8 cellular contexts compared by ENCODE assay signal in the genomic region with DNA sequence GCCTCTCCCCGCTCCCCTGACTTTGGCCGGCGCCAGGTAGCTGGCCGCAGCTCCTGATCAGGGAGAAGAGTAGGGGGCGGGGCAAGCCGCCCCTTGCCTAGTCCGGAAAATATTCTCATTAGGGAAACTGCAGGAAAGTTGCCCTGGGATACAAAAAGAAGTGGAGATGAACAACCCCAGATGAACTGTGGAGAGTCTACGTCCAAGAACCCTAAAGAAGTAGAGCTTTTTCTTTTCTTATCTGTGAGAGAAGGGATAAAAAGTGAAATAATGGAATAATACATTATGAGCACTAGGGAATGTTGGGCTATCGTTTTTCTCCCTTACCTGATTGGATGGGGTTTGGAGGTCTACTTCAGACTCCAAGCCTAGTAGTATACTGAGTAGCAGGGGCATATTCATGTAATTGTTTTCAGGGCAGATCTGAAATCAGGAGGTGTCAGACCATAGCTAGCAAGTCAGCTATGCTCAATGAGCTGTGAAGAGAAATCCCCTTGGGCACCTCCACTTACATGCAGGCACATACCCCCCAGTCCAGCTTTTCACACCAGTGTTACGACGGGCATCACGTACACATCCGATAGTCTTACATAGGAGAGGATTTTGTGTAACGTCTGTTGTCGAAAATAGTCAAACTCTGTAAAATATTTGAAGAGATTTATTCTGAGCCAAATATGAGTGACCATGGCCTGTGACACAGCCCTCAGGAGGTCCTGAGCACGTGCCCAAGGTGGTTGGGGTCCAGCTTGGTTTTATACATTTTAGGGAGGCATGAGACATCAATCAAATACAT. TPM values are rescaled to one million over a fixed set of nuclear protein-coding genes. Genes with fewer than 3 reads are reported as not detected.
A peak's percentile ranks its signal among the peaks of the same experiment; 100 is the strongest.
DNase-seq lines count a peak whose midpoint lies in the region; ATAC-seq and TF ChIP-seq lines count a peak whose summit lies in the region.

No MANE protein-coding gene starts in this region.

- intact Hi-C loops in body of pancreas (cut with DNase I), result no loop called here

- peak overlapping the region; percentile 87 for H3K56ac ChIP-seq in mesendoderm (ENCODE audit: low read length)

- peak overlapping the region; percentile 81 for H3K18ac ChIP-seq in mesendoderm (ENCODE audit: low read length)

- H2AK5ac ChIP-seq in mesendoderm (ENCODE audit: low read length), result no peak overlapping the region

- no peak for ATAC-seq in body of pancreas

- no peaks in the 10 kb centered on the region for H3K9me3 ChIP-seq in body of pancreas

- H3K27ac ChIP-seq in body of pancreas, result peak overlapping the region; percentile 99 to 100 (median 100)
- peak overlapping the region; percentile 95 for H3K27ac ChIP-seq in mesendoderm (ENCODE audit: low read depth, low read length)

- H3K4ac ChIP-seq in mesendoderm (ENCODE audit: low read depth, low read length), result peak overlapping the region; percentile 99

- no peaks in the 10 kb centered on the region for H3K36me3 ChIP-seq in body of pancreas (replicated peaks in 1 of 2; ENCODE audit: insufficient read depth in 1 of 2, low read depth in 2 of 2)
- no peaks in the 10 kb centered on the region for H3K36me3 ChIP-seq in mesendoderm (ENCODE audit: control insufficient read depth, insufficient read depth, low read length)

- peak overlapping the region; percentile 53 for H3K4me2 ChIP-seq in mesendoderm (ENCODE audit: low read length)

- no peak overlapping the region for H4K8ac ChIP-seq in mesendoderm (ENCODE audit: low read depth, low read length)

- H3K79me1 ChIP-seq in mesendoderm (ENCODE audit: low read length), result peaks cover 21% of the 10 kb centered on the region

- TF ChIP-seq CTCF in AG10803 (conservative IDR thresholded peaks at IDR 0.05; ENCODE audit: low read length), result no peak
- no peak for TF ChIP-seq CTCF in body of pancreas (IDR thresholded peaks at IDR 0.05)

- H3K9ac ChIP-seq in mesendoderm (ENCODE audit: low read length), result peak overlapping the region; percentile 84

- peak overlapping the region; percentile 2 for H2BK5ac ChIP-seq in mesendoderm (ENCODE audit: low read length)

- no peak for DNase-seq in AG10803 (ENCODE audit: low read depth)
- peak; percentile 35 for DNase-seq in KBM-7
- DNase-seq in body of pancreas, result peak in 3 of 4 donors; percentile 84 to 86 (median 85)
- DNase-seq in mesendoderm, result peak; percentile 75
- no peak for DNase-seq in hypothalamus (lab: John Stamatoyannopoulos, UW)
- DNase-seq in ACHN, result no peak
- no peak for DNase-seq in activated CD4-positive, alpha-beta T cell treated with anti-CD3 and anti-CD28 coated beads, Interleukin-2, amount 50 U/mL, for 1 hour

- peaks cover 29% of the 10 kb centered on the region for H3K4me1 ChIP-seq in body of pancreas
- peaks cover 6% of the 10 kb centered on the region for H3K4me1 ChIP-seq in mesendoderm (ENCODE audit: control insufficient read depth, low read depth, low read length)

- H2BK120ac ChIP-seq in mesendoderm (ENCODE audit: low read depth, low read length), result peak overlapping the region; percentile 62

- peaks cover 28% of the 10 kb centered on the region for H3K79me2 ChIP-seq in mesendoderm (ENCODE audit: control insufficient read depth, insufficient read depth, low read length)

- H3K23ac ChIP-seq in mesendoderm (ENCODE audit: low read length), result no peak overlapping the region

- in situ Hi-C loops in KBM-7 (cut with MboI; ENCODE audit: low pct_unique_long_range_greater_than_20kb, low sequenced_read_pairs), result no loop called here
- in situ Hi-C loops in ACHN (cut with HindIII; ENCODE audit: low pct_ligation_motif_present, low pct_unique_long_range_greater_than_20kb, low sequenced_read_pairs), result no loop called here

- WGBS in body of pancreas, 2 donors, result 30 to 31% methylated on average over 16 of the region's 16 CpGs
- WGBS in mesendoderm (ENCODE audit: extremely low coverage, insufficient coverage, low lambda C conversion rate), result no CpG with 5 or more reads among the region's 16 CpGs

- H2BK15ac ChIP-seq in mesendoderm (replicated peaks; ENCODE audit: low read depth), result no peak overlapping the region

- no peak overlapping the region for H4K5ac ChIP-seq in mesendoderm (ENCODE audit: low read length)

- H3K4me3 ChIP-seq in AG10803 (ENCODE audit: low read length) (peak overlapping the region; percentile 80), body of pancreas (peak overlapping the region in 1 of 2 donors; percentile 78), mesendoderm (ENCODE audit: low read length) (no peak overlapping the region)

- TF ChIP-seq POLR2A in GM18526 (IDR thresholded peaks at IDR 0.05; ENCODE audit: extremely low read depth, insufficient read length) (peak; percentile 11), body of pancreas (IDR thresholded peaks at IDR 0.05) (peak in 2 of 3 donors; percentile 62 to 63)

- H3K27me3 ChIP-seq in body of pancreas (no peaks in the 10 kb centered on the region), mesendoderm (ENCODE audit: insufficient read depth, low read length, poor library complexity) (no peaks in the 10 kb centered on the region)

RNA-seq across cellular contexts. Expression of a gene that starts 1.7 kb away (rescaled TPM):
- 10 to 100 TPM in 1 of 2 donors, 1 to 10 TPM in 1; 5.4 to 12.2 TPM for total RNA-seq in body of pancreas
- 9.1 TPM for polyA plus RNA-seq in mesendoderm (2013, experiment 1 of 2)
- 10.0 TPM for polyA plus RNA-seq in mesendoderm (2013, experiment 2 of 2)

Comparison
In these comparisons a context has a peak if more than half of its experiments do, and no peak if none do; other contexts are left out.
1. DNase-seq: peak in KBM-7 (single experiment), body of pancreas (3 of 4) and mesendoderm (single experiment); none in AG10803 (single experiment), hypothalamus (0 of 51), ACHN (single experiment) and activated CD4-positive, alpha-beta T cell treated with anti-CD3 and anti-CD28 coated beads, Interleukin-2, amount 50 U/mL, for 1 hour (single experiment).